Comparison of ENCODE assay signal across 1 cellular context in genomic region chr5:5784114-5784513, GRCh38.
TF ChIP-seq lines count a peak whose summit lies in the region.

No MANE protein-coding gene starts in this region.

TF ChIP-seq in H1, 55 proteins besides CTCF, POLR2A, EP300 and RAD21 (continued from another document):
- TF ChIP-seq MAX (IDR thresholded peaks at IDR 0.05) (no peak), SP1 (IDR thresholded peaks at IDR 0.05; ENCODE audit: low read depth, low read length) (no peak), SIRT6 (IDR thresholded peaks at IDR 0.05; ENCODE audit: low read length) (no peak), RNF2 (IDR thresholded peaks at IDR 0.05; ENCODE audit: borderline replicate concordance, low read depth, low read length, missing control alignments, poor library complexity, severe bottlenecking) (no peak), KDM4A (IDR thresholded peaks at IDR 0.05; ENCODE audit: low read depth, low read length, severe bottlenecking) (no peak), ATF3 (IDR thresholded peaks at IDR 0.05; ENCODE audit: insufficient read depth, low read depth, low read length) (no peak)
